In genomic region chr13:51814825-51815650, GRCh38 we compare ENCODE assay signal across 1 cellular context.
TF ChIP-seq lines count a peak whose summit lies in the region.

No MANE protein-coding gene starts in this region.

TF ChIP-seq in GM23338, 12 proteins besides CTCF, POLR2A, EP300 and RAD21 (continued from another document):
- TF ChIP-seq ZNF462 (CRISPR knock-in tag; IDR thresholded peaks at IDR 0.05) (no peak), STAT1 (IDR thresholded peaks at IDR 0.05; ENCODE audit: unreplicated experiment) (no peak), POLR2AphosphoS5 (IDR thresholded peaks at IDR 0.05; ENCODE audit: low read depth) (no peak), NANOG (IDR thresholded peaks at IDR 0.05; ENCODE audit: borderline replicate concordance) (no peak)
